In genomic region chr7:152430118-152430517, GRCh38 we compare ENCODE assay signal across 1 cellular context.
TF ChIP-seq lines count a peak whose summit lies in the region.

No MANE protein-coding gene starts in this region.

TF ChIP-seq in K562, 482 proteins besides CTCF, POLR2A, EP300 and RAD21:
- TF ChIP-seq CREBBP (IDR thresholded peaks at IDR 0.05; ENCODE audit: low read depth, low read length) (peak; percentile 94), ZFX (CRISPR knock-in tag; IDR thresholded peaks at IDR 0.05) (0 out of 2 replicates have a peak, but pooled peaks have one; percentile 5)
